Comparison of ENCODE assay signal across 25 cellular contexts in the genomic region with DNA sequence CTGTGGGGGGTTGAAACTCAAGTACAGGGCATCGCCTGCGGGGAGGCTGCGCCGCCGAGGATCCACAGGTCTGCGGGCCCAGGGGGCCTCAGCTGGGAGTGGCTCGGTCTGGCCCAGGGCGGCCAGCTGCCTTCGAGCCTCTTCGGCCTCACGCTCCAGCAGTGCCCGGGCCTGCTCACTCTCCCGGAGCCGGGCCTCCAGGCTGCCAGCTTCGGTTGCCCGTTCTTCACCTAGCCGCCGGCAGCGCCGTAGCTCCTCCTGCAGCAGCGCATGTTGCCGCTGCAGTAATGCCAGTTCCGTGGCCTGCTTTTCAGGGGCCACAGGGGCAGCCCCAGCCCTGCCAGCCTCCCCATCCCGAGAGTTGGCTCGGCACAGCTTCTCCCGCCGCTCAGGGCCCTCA. TPM values are rescaled to one million over a fixed set of nuclear protein-coding genes. Genes with fewer than 3 reads are reported as not detected.
"Had no signal": no experiment of that assay in that cellular context is flagged by ENCODE, and none has a peak within 500 bp of the region (broad histone marks: within the 10 kb centered on the region; RNA-seq: fewer than 3 reads in every experiment).

No MANE protein-coding gene starts in this region.

- H3K27ac ChIP-seq: cardiac muscle cell, foreskin keratinocyte, lower lobe of right lung had no signal

- H3K4me3 ChIP-seq: cardiac muscle cell, lower lobe of right lung had no signal

- H3K9me3 ChIP-seq: lower lobe of right lung had no signal

- H3K27me3 Mint-ChIP-seq: naive thymus-derived CD4-positive, alpha-beta T cell; stimulated activated naive CD8-positive, alpha-beta T cell treated with anti-CD3 and anti-CD28 coated beads, Interleukin-15, amount 100 ng/mL, for 72 hours had no signal

- ATAC-seq: activated T-cell treated with anti-CD3 and anti-CD28 coated beads, Interleukin-2, amount 50 U/mL, for 4 hours; foreskin keratinocyte; left lobe of liver; lower lobe of right lung; naive thymus-derived CD4-positive, alpha-beta T cell; stimulated activated naive CD8-positive, alpha-beta T cell treated with anti-CD3 and anti-CD28 coated beads, Interleukin-15, amount 100 ng/mL, for 72 hours had no signal

- DNase-seq: activated CD8-positive, alpha-beta memory T cell treated with anti-CD3 and anti-CD28 coated beads for 24 hours; activated CD8-positive, alpha-beta memory T cell treated with anti-CD3 and anti-CD28 coated beads, Interleukin-2, amount 50 U/mL, for 4 hours; activated naive CD4-positive, alpha-beta T cell treated with Interleukin-2 at 50 U/mL for 16 hours; activated T-cell treated with anti-CD3 and anti-CD28 coated beads, Interleukin-2, amount 50 U/mL, for 4 hours; amygdala; dermis blood vessel endothelial cell; effector CD8-positive, alpha-beta T cell; erythroblast; foreskin keratinocyte; lower lobe of right lung; naive thymus-derived CD4-positive, alpha-beta T cell; stimulated activated CD4-positive, alpha-beta T cell treated with anti-CD3 and anti-CD28 coated beads, Interleukin-4, amount 100 ng/mL, for 24 hours; stimulated activated naive CD8-positive, alpha-beta T cell treated with anti-CD3 and anti-CD28 coated beads, Interleukin-15, amount 100 ng/mL, for 72 hours; T-helper 9 cell; trophoblast cell had no signal

- H3K27me3 ChIP-seq: cardiac muscle cell, foreskin keratinocyte had no signal

- H3K4me1 ChIP-seq: foreskin keratinocyte had no signal

- H3K4me3 Mint-ChIP-seq: activated T-cell treated with anti-CD3 and anti-CD28 coated beads, Interleukin-2, amount 50 U/mL, for 4 hours; naive thymus-derived CD4-positive, alpha-beta T cell; neural crest cell; stimulated activated naive CD8-positive, alpha-beta T cell treated with anti-CD3 and anti-CD28 coated beads, Interleukin-15, amount 100 ng/mL, for 72 hours had no signal

- H3K9me3 Mint-ChIP-seq: activated T-cell treated with anti-CD3 and anti-CD28 coated beads, Interleukin-2, amount 50 U/mL, for 4 hours; naive thymus-derived CD4-positive, alpha-beta T cell; neural crest cell; stimulated activated naive CD8-positive, alpha-beta T cell treated with anti-CD3 and anti-CD28 coated beads, Interleukin-15, amount 100 ng/mL, for 72 hours had no signal

RNA-seq across cellular contexts. Expression of gene RXFP4, which starts 9.4 kb away (rescaled TPM):
- total RNA-seq: activated T-cell treated with anti-CD3 and anti-CD28 coated beads, Interleukin-2, amount 50 U/mL, for 4 hours; dermis blood vessel endothelial cell; foreskin keratinocyte; glomerular endothelial cell; kidney epithelial cell; left lobe of liver; lower lobe of right lung; mesenteric fat pad; naive thymus-derived CD4-positive, alpha-beta T cell; neural crest cell; osteoblast; posterior vena cava; T-helper 1 cell treated with Interleukin-12 subunit alpha and Interleukin-12 subunit beta and Interleukin-4 antibody, amounts not matched to agents 30 ng/mL and 1 ng/mL, for 36 hours; temporal lobe had no signal
- polyA plus RNA-seq: cardiac muscle cell, foreskin keratinocyte had no signal
